12 cellular contexts compared by ENCODE assay signal in the genomic region with DNA sequence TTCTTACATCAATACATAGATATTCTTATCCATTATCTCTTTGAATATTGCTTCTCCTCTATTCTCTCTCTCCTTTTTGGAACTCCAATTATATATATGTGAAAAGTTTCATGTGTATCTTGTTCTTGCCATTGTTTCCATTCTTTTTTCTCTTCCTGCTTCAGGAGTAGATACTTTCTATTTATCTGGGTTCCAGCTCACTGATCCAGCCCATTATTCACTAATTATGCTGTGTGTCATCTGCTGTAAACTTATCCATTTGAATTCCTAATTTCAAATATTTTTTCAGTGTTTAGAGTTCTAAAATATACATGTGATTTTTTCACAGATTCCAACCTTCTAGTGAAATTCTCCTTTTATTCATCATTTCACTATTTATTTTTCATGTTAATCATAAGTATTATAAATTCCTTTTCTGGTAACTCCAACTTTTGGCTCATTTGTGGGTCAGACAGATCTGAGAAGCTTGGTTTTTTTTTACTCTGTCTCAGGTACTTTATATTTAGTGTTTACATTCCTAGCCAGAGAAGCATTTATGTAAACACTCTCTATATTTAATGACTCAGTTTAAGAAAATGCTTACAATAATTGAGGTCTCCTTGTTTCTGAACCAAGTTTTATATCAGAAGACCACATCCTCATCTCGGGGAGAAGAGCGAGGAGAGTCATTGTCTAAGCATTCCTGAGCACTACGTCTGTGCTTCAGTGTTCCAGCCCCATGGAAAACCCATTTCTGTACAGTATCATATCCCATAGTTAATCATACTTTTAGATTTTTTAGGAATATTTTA. TPM values are rescaled to one million over a fixed set of nuclear protein-coding genes. Genes with fewer than 3 reads are reported as not detected.
A peak's percentile ranks its signal among the peaks of the same experiment; 100 is the strongest.
DNase-seq lines count a peak whose midpoint lies in the region; ATAC-seq and TF ChIP-seq lines count a peak whose summit lies in the region.
"Had no signal": no experiment of that assay in that cellular context is flagged by ENCODE, and none has a peak within 500 bp of the region (broad histone marks: within the 10 kb centered on the region; RNA-seq: fewer than 3 reads in every experiment).

No MANE protein-coding gene starts in this region.

- DNase-seq in EL, result peak; percentile 91
- peak; percentile 92 for DNase-seq in PC-3
- no peak for DNase-seq in chondrocyte (ENCODE audit: low spot score)
- peak; percentile 23 for DNase-seq in osteoblast (ENCODE audit: insufficient read length, low spot score, missing footprints)
- no peak for DNase-seq in NCI-H1092 treated with DMSO at 0.1 percent for 48 hours (lab: John Stamatoyannopoulos, UW)
- DNase-seq in midbrain (lab: John Stamatoyannopoulos, UW), result no peak
- no peak for DNase-seq in 8988T
- no peak for DNase-seq in aorta
- DNase-seq: Caco-2, glutamatergic neuron, RPMI8226 had no signal

- no TSS peak for BruUV-seq in PC-3 (replicated peaks; lab: Mats Ljungman, UMichigan)

- H3K27me3 ChIP-seq in PC-3 (ENCODE audit: low read length) (no peaks in the 10 kb centered on the region), osteoblast (ENCODE audit: insufficient read depth, low read length) (no peaks in the 10 kb centered on the region), aorta (ENCODE audit: control insufficient read depth in 1 of 2, insufficient read depth in 2 of 2, low read length in 1 of 2) (no peaks in the 10 kb centered on the region)

- POLR2A ChIA-PET in PC-3 (lab: Charles Lee; ENCODE audit: unreplicated experiment), result interaction anchor here (0.6 to 0.8 kb wide), 2 partner anchors 15 to 161 kb away, joined by 6 to 7 read pairs; a partner anchor contains a TSS

- H3F3A ChIP-seq in PC-3 (ENCODE audit: low read length, unreplicated experiment), result peaks cover 5% of the 10 kb centered on the region

- peaks cover 4% of the 10 kb centered on the region for H3K9me3 Mint-ChIP-seq in chondrocyte (ENCODE audit: low read depth)

- H3K9me3 ChIP-seq in PC-3 (ENCODE audit: low read length) (no peaks in the 10 kb centered on the region), osteoblast (ENCODE audit: low read depth, low read length) (no peaks in the 10 kb centered on the region), aorta (ENCODE audit: control insufficient read depth, low read length) (no peaks in the 10 kb centered on the region)
- H3K9me3 ChIP-seq: Caco-2 had no signal

- intact Hi-C loops in PC-3 (cut with micrococcal nuclease), result loop anchor here (2.0 to 5.0 kb wide), 4 partner anchors 15 to 212 kb away; no protein-coding TSS in a partner anchor
- intact Hi-C loops in aorta (cut with DNase I), result no loop called here

- TF ChIP-seq CTCF in PC-3 (conservative IDR thresholded peaks at IDR 0.05; ENCODE audit: low read depth, low read length), result no peak
- TF ChIP-seq CTCF in chondrocyte (IDR thresholded peaks at IDR 0.05), result no peak
- TF ChIP-seq CTCF in osteoblast (IDR thresholded peaks at IDR 0.05; ENCODE audit: extremely low read depth, low read depth, low read length), result no peak

- no peaks in the 10 kb centered on the region for H3K27me3 Mint-ChIP-seq in chondrocyte (ENCODE audit: low read depth)

- no peaks in the 10 kb centered on the region for H3K9me2 ChIP-seq in PC-3 (replicated peaks; ENCODE audit: low read length)

- H3K4me2 ChIP-seq in PC-3 (ENCODE audit: low read length) (peak overlapping the region; percentile 68), osteoblast (ENCODE audit: insufficient read depth, low read length) (peak overlapping the region; percentile 47)

- WGBS in aorta, 2 donors, result 63% methylated on average over 3 of the region's 3 CpGs

- peak; percentile 87 for ATAC-seq in PC-3
- ATAC-seq in aorta (ENCODE audit: low FRiP score), result no peak

- H3K27ac Mint-ChIP-seq in chondrocyte (ENCODE audit: unreplicated experiment), result peak overlapping the region; percentile 89

- peak overlapping the region; percentile 26; the same call in 1 of the 2 replicates for H3K9ac ChIP-seq in PC-3 (ENCODE audit: low read length)

- H4K20me1 ChIP-seq in PC-3 (ENCODE audit: low read length) (no peaks in the 10 kb centered on the region), osteoblast (ENCODE audit: insufficient read depth, low read length) (no peaks in the 10 kb centered on the region)

- H3K4me3 Mint-ChIP-seq in chondrocyte (ENCODE audit: unreplicated experiment), result no peak overlapping the region

- CTCF ChIA-PET in PC-3 (lab: Charles Lee), result interaction anchor here (1.0 kb wide), 1 partner anchor 124 kb away, joined by 3 read pairs; no protein-coding TSS in a partner anchor

- H2AFZ ChIP-seq in PC-3 (ENCODE audit: low read length), result no peak overlapping the region
- no peak overlapping the region for H2AFZ ChIP-seq in osteoblast (ENCODE audit: low read length)

- H3K4me1 ChIP-seq in PC-3 (ENCODE audit: insufficient read depth, low read length) (peaks cover 54% of the 10 kb centered on the region), osteoblast (ENCODE audit: insufficient read depth, low read length) (peaks cover 51% of the 10 kb centered on the region), aorta (ENCODE audit: control insufficient read depth in 1 of 2, insufficient read depth in 2 of 2, low read length in 2 of 2) (peaks cover 5 to 6% of the 10 kb centered on the region in 2 donors)

- no peaks in the 10 kb centered on the region for H3K36me3 ChIP-seq in PC-3 (ENCODE audit: low read depth, low read length)
- H3K36me3 ChIP-seq in osteoblast (ENCODE audit: insufficient read depth, low read length), result no peaks in the 10 kb centered on the region
- H3K36me3 ChIP-seq in aorta (ENCODE audit: control insufficient read depth in 1 of 2, insufficient read depth in 2 of 2, low read length in 1 of 2), result no peaks in the 10 kb centered on the region

- no peaks in the 10 kb centered on the region for H3K79me2 ChIP-seq in PC-3 (ENCODE audit: low read length)
- H3K79me2 ChIP-seq in osteoblast (ENCODE audit: insufficient read depth, low read length), result no peaks in the 10 kb centered on the region

- H3K4me3 ChIP-seq in PC-3 (ENCODE audit: low read length) (peak overlapping the region; percentile 36), osteoblast (ENCODE audit: insufficient read depth, low read length) (peak overlapping the region; percentile 1), aorta (ENCODE audit: low read length in 2 of 2) (no peak overlapping the region)

- H3K36me3 Mint-ChIP-seq in chondrocyte (ENCODE audit: low read depth), result no peaks in the 10 kb centered on the region

- H3K27ac ChIP-seq in PC-3 (ENCODE audit: low read length), result peak overlapping the region; percentile 61
- peak overlapping the region; percentile 83 for H3K27ac ChIP-seq in osteoblast (ENCODE audit: low read depth, low read length)
- H3K27ac ChIP-seq in aorta (ENCODE audit: low read depth in 1 of 2, low read length in 2 of 2), result no peak overlapping the region

- H3K4me1 Mint-ChIP-seq in chondrocyte (ENCODE audit: low read depth), result peaks cover 66% of the 10 kb centered on the region

RNA-seq across cellular contexts. Expression of a gene that starts 15.9 kb away (rescaled TPM):
- total RNA-seq in PC-3 (2014; rRNA removed), result 19.3 and 22.2 TPM in 2 replicates
- total RNA-seq in chondrocyte, result 86.7 to 153 TPM (median 153 TPM) in 3 replicates
- total RNA-seq in osteoblast, result 5.6 and 8.0 TPM in 2 replicates
- total RNA-seq in aorta, result 10 to 100 TPM; 23.1 to 72.1 TPM
- polyA plus RNA-seq in aorta, result 10 to 100 TPM; 12.0 to 39.2 TPM

RNA-seq across cellular contexts. Expression of a gene that starts 16.2 kb away (rescaled TPM):
- 1.0 TPM in 1 of 2 replicates, not detected in the other for total RNA-seq in PC-3 (2014; rRNA removed)
- 2.3 to 3.8 TPM (median 3.0 TPM) in 3 replicates for total RNA-seq in chondrocyte
- total RNA-seq in osteoblast, result 0.29 and 0.36 TPM in 2 replicates
- total RNA-seq in aorta, result 10 to 100 TPM; 11.0 to 12.6 TPM
- polyA plus RNA-seq in aorta, result 10 to 100 TPM in 1 of 2 donors, 1 to 10 TPM in 1; 2.0 to 12.2 TPM
- polyA plus RNA-seq: neural cell had no signal

Comparison
In these comparisons a context has a peak if more than half of its experiments do, and no peak if none do; other contexts are left out.
1. DNase-seq: peak in EL (single experiment), PC-3 (single experiment) and osteoblast (single experiment); none in chondrocyte (single experiment), NCI-H1092 treated with DMSO at 0.1 percent for 48 hours (single experiment), midbrain (single experiment), 8988T (single experiment) and aorta (0 of 2).
2. H3K27ac ChIP-seq: peak in PC-3 (single experiment) and osteoblast (single experiment); none in aorta (0 of 2).
3. H3K4me3 ChIP-seq: peak in PC-3 (single experiment) and osteoblast (single experiment); none in aorta (0 of 2).